In the genomic region with DNA sequence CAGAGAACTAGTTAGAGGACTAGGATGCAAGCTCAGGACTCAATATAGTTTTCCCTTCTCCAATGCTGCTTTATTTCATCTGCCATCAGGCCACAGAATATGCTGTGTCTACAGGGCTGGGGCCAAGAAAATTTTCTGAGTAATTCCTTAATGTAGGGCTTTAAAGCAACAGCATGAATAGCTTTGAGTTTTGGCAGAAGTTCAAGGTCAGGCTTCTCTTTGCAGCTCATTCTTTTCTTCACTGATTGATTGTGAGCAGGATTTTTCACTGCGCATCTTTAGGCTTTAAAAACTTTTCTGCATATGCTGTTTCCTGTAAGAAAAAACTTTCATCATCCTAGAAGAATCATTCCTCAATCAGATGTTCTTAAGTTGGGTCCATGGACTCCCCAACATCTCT, we compare ENCODE assay signal across 16 cellular contexts. TPM values are rescaled to one million over a fixed set of nuclear protein-coding genes. Genes with fewer than 3 reads are reported as not detected.
"Had no signal": no experiment of that assay in that cellular context is flagged by ENCODE, and none has a peak within 500 bp of the region (broad histone marks: within the 10 kb centered on the region; RNA-seq: fewer than 3 reads in every experiment).

No MANE protein-coding gene starts in this region.

- DNase-seq: activated CD4-positive, alpha-beta T cell treated with anti-CD3 and anti-CD28 coated beads, Interleukin-2, amount 50 U/mL, for 48 hours; activated CD8-positive, alpha-beta memory T cell treated with anti-CD3 and anti-CD28 coated beads, Interleukin-2, amount 10 ng/mL, durations not matched to agents 7 days and 5 days; activated effector memory CD4-positive, alpha-beta T cell treated with anti-CD3 and anti-CD28 coated beads, Interleukin-2, amount 50 U/mL, for 16 hours; activated T-cell treated with anti-CD3 and anti-CD28 coated beads, Interleukin-2, amount 50 U/mL, for 4 hours; anterior cingulate cortex; central memory CD4-positive, alpha-beta T cell; cortex of kidney; effector CD8-positive, alpha-beta T cell; natural killer cell; small intestine; tibial artery had no signal

- H3K36me3 ChIP-seq: right atrium auricular region, tibial artery, vagina had no signal

- H3K27ac ChIP-seq: right atrium auricular region, tibial artery, vagina had no signal

- H3K9me3 ChIP-seq: right atrium auricular region, tibial artery, vagina had no signal

- ATAC-seq: activated CD4-positive, CD25-positive, alpha-beta regulatory T cell treated with anti-CD3 and anti-CD28 coated beads, Interleukin-2, amount 50 U/mL, for 24 hours; activated CD8-positive, alpha-beta memory T cell treated with anti-CD3 and anti-CD28 coated beads, Interleukin-2, amount 10 ng/mL, durations not matched to agents 7 days and 5 days; activated naive CD4-positive, alpha-beta T cell treated with anti-CD3 and anti-CD28 coated beads, Interleukin-2, amount 50 U/mL, for 72 hours; activated T-cell treated with anti-CD3 and anti-CD28 coated beads, Interleukin-2, amount 50 U/mL, for 4 hours; natural killer cell had no signal

- H3K4me3 ChIP-seq: lung, right atrium auricular region, tibial artery, vagina had no signal

- H3K27me3 ChIP-seq: right atrium auricular region, vagina had no signal

RNA-seq across cellular contexts. Expression of a gene that starts 4.6 kb away (rescaled TPM):
- total RNA-seq: activated CD8-positive, alpha-beta memory T cell treated with anti-CD3 and anti-CD28 coated beads, Interleukin-2, amount 10 ng/mL, durations not matched to agents 7 days and 5 days; activated naive CD4-positive, alpha-beta T cell treated with anti-CD3 and anti-CD28 coated beads, Interleukin-2, amount 50 U/mL, for 72 hours; activated T-cell treated with anti-CD3 and anti-CD28 coated beads, Interleukin-2, amount 50 U/mL, for 4 hours; natural killer cell had no signal
